In genomic region chr2:66431840-66432511, GRCh38 we compare ENCODE assay signal across 12 cellular contexts. TPM values are rescaled to one million over a fixed set of nuclear protein-coding genes. Genes with fewer than 3 reads are reported as not detected.
DNase-seq lines count a peak whose midpoint lies in the region; ATAC-seq, FAIRE-seq and TF ChIP-seq lines count a peak whose summit lies in the region.
"Had no signal": no experiment of that assay in that cellular context is flagged by ENCODE, and none has a peak within 500 bp of the region (broad histone marks: within the 10 kb centered on the region; RNA-seq: fewer than 3 reads in every experiment).

No MANE protein-coding gene starts in this region.

- H3K4me1 Mint-ChIP-seq in WTC11: peaks cover 49% of the 10 kb centered on the region

- H3K27ac ChIP-seq in hepatocyte (peak overlapping the region; percentile 86), pancreas (peak overlapping the region in 1 of 4 donors; percentile 17)

- H3K4me1 ChIP-seq in hepatocyte (ENCODE audit: insufficient read depth) (peaks cover 4% of the 10 kb centered on the region), pancreas (peaks cover 0 to 6% (median 5%) of the 10 kb centered on the region in 3 donors)
- H3K4me1 ChIP-seq: BE2C had no signal

- ATAC-seq in WTC11: no peak
- no peak for ATAC-seq in pancreas
- ATAC-seq in GM18870 (IDR thresholded peaks at IDR 0.05; ENCODE audit: unreplicated experiment): no peak
- ATAC-seq: activated CD8-positive, alpha-beta T cell treated with anti-CD3 and anti-CD28 coated beads, Interleukin-2, amount 10 ng/mL, durations not matched to agents 7 days and 5 days; T-helper 17 cell had no signal

- TF ChIP-seq CTCF in BJ (IDR thresholded peaks at IDR 0.05; ENCODE audit: insufficient read depth, low read depth, low read length): no peak
- no peak for TF ChIP-seq CTCF in WTC11 (IDR thresholded peaks at IDR 0.05)
- TF ChIP-seq CTCF in hepatocyte (IDR thresholded peaks at IDR 0.05; ENCODE audit: poor library complexity): no peak
- no peak for TF ChIP-seq CTCF in pancreas (IDR thresholded peaks at IDR 0.05)

- POLR2A ChIA-PET in BJ (lab: Charles Lee) (no interaction called here), WTC11 (lab: Charles Lee) (no interaction called here)

- FAIRE-seq in pancreas (lab: Jason Lieb, UNC): no peak

- no peaks in the 10 kb centered on the region for H3K36me3 ChIP-seq in BJ (ENCODE audit: control insufficient read depth, insufficient read depth, low read length)
- H3K36me3 ChIP-seq in hepatocyte (replicated peaks; ENCODE audit: insufficient read depth, low read depth): no peaks in the 10 kb centered on the region
- no peaks in the 10 kb centered on the region for H3K36me3 ChIP-seq in pancreas
- H3K36me3 ChIP-seq: BE2C had no signal

- CTCF ChIA-PET in BJ (lab: Yijun Ruan, JAX) (interaction anchor here (4.1 kb wide), 1 partner anchor 144 kb away, joined by 22 read pairs; no protein-coding TSS in a partner anchor), WTC11 (lab: Charles Lee) (interaction anchor here (2.6 to 5.8 kb wide), 3 partner anchors 13 to 513 kb away, joined by 12 to 81 read pairs (median 37); no protein-coding TSS in a partner anchor)

- no peaks in the 10 kb centered on the region for H3K36me3 Mint-ChIP-seq in WTC11

- H3K27ac Mint-ChIP-seq in WTC11: no peak overlapping the region
- H3K27ac Mint-ChIP-seq: T-helper 17 cell had no signal

- H3K4me2 ChIP-seq in hepatocyte: peak overlapping the region; percentile 87

- H3K9me3 ChIP-seq in hepatocyte (ENCODE audit: low read depth) (no peaks in the 10 kb centered on the region), pancreas (no peaks in the 10 kb centered on the region)
- H3K9me3 ChIP-seq: BE2C had no signal

- intact Hi-C loops in pancreas (cut with DNase I): loop anchor here in 1 of 3 donors (10.0 kb wide), 1 partner anchor 783 kb away; no protein-coding TSS in a partner anchor

- H3K9me3 Mint-ChIP-seq in WTC11: no peaks in the 10 kb centered on the region

- H2AFZ ChIP-seq in hepatocyte: peak overlapping the region; percentile 39

- H3K4me3 ChIP-seq in BJ (ENCODE audit: low read depth, low read length): peak overlapping the region; percentile 4; the same call in 1 of the 2 replicates
- peak overlapping the region; percentile 7 for H3K4me3 ChIP-seq in hepatocyte
- H3K4me3 ChIP-seq in pancreas: no peak overlapping the region

- H4K20me1 ChIP-seq in hepatocyte (ENCODE audit: insufficient read depth, poor library complexity, severe bottlenecking): no peaks in the 10 kb centered on the region

- H3K4me3 Mint-ChIP-seq in WTC11: peak overlapping the region; percentile 97

- H3K9me2 ChIP-seq in hepatocyte (replicated peaks; ENCODE audit: insufficient read depth): no peaks in the 10 kb centered on the region

- peaks cover 14% of the 10 kb centered on the region for H3K79me2 ChIP-seq in hepatocyte

- WGBS in hepatocyte (ENCODE audit: low lambda C conversion rate, missing lambda C conversion rate): 9% methylated on average over 35 of the region's 36 CpGs
- WGBS in pancreas, 2 donors: 75 to 79% methylated on average over 34 to 36 of the region's 36 CpGs

- H3K27me3 ChIP-seq in BJ (ENCODE audit: control insufficient read depth, insufficient read depth, low read length): peaks cover 6% of the 10 kb centered on the region
- peaks cover 3% of the 10 kb centered on the region for H3K27me3 ChIP-seq in hepatocyte
- H3K27me3 ChIP-seq in pancreas: no peaks in the 10 kb centered on the region
- H3K27me3 ChIP-seq: BE2C had no signal

- peaks cover 100% of the 10 kb centered on the region for H3K27me3 Mint-ChIP-seq in WTC11 (ENCODE audit: low read depth)

- DNase-seq in BJ (ENCODE audit: low read depth) (no peak), WTC11 (ENCODE audit: low spot score) (peak; percentile 26), hepatocyte (ENCODE audit: low spot score) (peak; percentile 40), pancreas (peak in 4 of 6 donors; percentile 23 to 74 (median 52)), NCI-H1694 treated with DMSO at 0.1 percent for 48 hours (lab: John Stamatoyannopoulos, UW) (no peak), SHP77 (lab: John Stamatoyannopoulos, UW) (no peak), DMS114 treated with DMSO at 0.1 percent for 48 hours (lab: John Stamatoyannopoulos, UW; ENCODE audit: unreplicated experiment) (no peak)
- DNase-seq: activated CD8-positive, alpha-beta T cell treated with anti-CD3 and anti-CD28 coated beads, Interleukin-2, amount 10 ng/mL, durations not matched to agents 7 days and 5 days; BE2C; GOT3; T-helper 17 cell had no signal

TF ChIP-seq in WTC11, 78 proteins besides CTCF, POLR2A, EP300 and RAD21:
- TF ChIP-seq TCF7 (CRISPR knock-in tag; IDR thresholded peaks at IDR 0.05; ENCODE audit: low read depth): no peak
- TF ChIP-seq ZNF121 (CRISPR knock-in tag; IDR thresholded peaks at IDR 0.05): peak; percentile 89

RNA-seq across cellular contexts. Expression of gene MEIS1, which starts 2.9 kb away (rescaled TPM):
- polyA plus RNA-seq in BJ (2011; rRNA removed) (57.4 and 65.7 TPM in 2 replicates), hepatocyte (29.6 and 35.3 TPM in 2 replicates), pancreas (10 to 100 TPM; 41.3 to 57.7 TPM)
- polyA minus RNA-seq in BJ (2011; rRNA and poly(A)+ RNA removed): 251 and 301 TPM in 2 replicates
- total RNA-seq in WTC11 (2021) (0.30 to 0.48 TPM (median 0.39 TPM) in 3 replicates), hepatocyte (32.8 and 35.5 TPM in 2 replicates), pancreas (100 to 1,000 TPM in 1 of 6 donors, 10 to 100 TPM in 5; 48.6 to 129 (median 60.3) TPM)
- total RNA-seq: activated CD8-positive, alpha-beta T cell treated with anti-CD3 and anti-CD28 coated beads, Interleukin-2, amount 10 ng/mL, durations not matched to agents 7 days and 5 days had no signal

Comparison
In these comparisons a context has a peak if more than half of its experiments do, and no peak if none do; other contexts are left out.
1. DNase-seq: peak in WTC11 (single experiment), hepatocyte (single experiment) and pancreas (4 of 6); none in BJ (single experiment), NCI-H1694 treated with DMSO at 0.1 percent for 48 hours (single experiment), SHP77 (0 of 2) and DMS114 treated with DMSO at 0.1 percent for 48 hours (single experiment).
2. H3K4me3 ChIP-seq: peak in BJ (single experiment) and hepatocyte (single experiment); none in pancreas (0 of 4).
3. RNA of gene MEIS1, which starts 2.9 kb away (total RNA-seq): 48.6 to 129 TPM in pancreas and 32.8 to 35.5 TPM in hepatocyte; 0.30 to 0.48 TPM in WTC11; every median in the first group is over 10 times any median in the second.